15 cellular contexts compared by ENCODE assay signal in genomic region chr4:137623013-137623412, GRCh38.
DNase-seq lines count a peak whose midpoint lies in the region; ATAC-seq, FAIRE-seq and TF ChIP-seq lines count a peak whose summit lies in the region.
"Had no signal": no experiment of that assay in that cellular context is flagged by ENCODE, and none has a peak within 500 bp of the region (broad histone marks: within the 10 kb centered on the region; RNA-seq: fewer than 3 reads in every experiment).

No MANE protein-coding gene starts in this region.

- H3K27me3 ChIP-seq in GM23248 (replicated peaks; ENCODE audit: insufficient read depth), result no peaks in the 10 kb centered on the region
- no peaks in the 10 kb centered on the region for H3K27me3 ChIP-seq in neuron (ENCODE audit: insufficient read depth, low read length)
- no peaks in the 10 kb centered on the region for H3K27me3 ChIP-seq in effector memory CD4-positive, alpha-beta T cell (replicated peaks; ENCODE audit: control insufficient read depth, insufficient read depth, low read length, poor library complexity, severe bottlenecking)
- H3K27me3 ChIP-seq: neutrophil had no signal

- H3K27me3 Mint-ChIP-seq in WTC11 (ENCODE audit: low read depth), result no peaks in the 10 kb centered on the region

- 94 to 98% methylated on average over 2 of the region's 2 CpGs for WGBS in GM23248 (ENCODE audit: low coverage in 1 of 2, low lambda C conversion rate in 2 of 2, missing lambda C conversion rate in 2 of 2), 2 experiments

- DNase-seq in GM23248 (no peak), NCI-H1092 (lab: John Stamatoyannopoulos, UW) (peak; percentile 58), WTC11 (ENCODE audit: low spot score) (no peak), H54 (ENCODE audit: insufficient read length, low spot score) (no peak)
- DNase-seq in effector memory CD4-positive, alpha-beta T cell, result no peak
- DNase-seq: activated CD8-positive, alpha-beta memory T cell treated with anti-CD3 and anti-CD28 coated beads, Interleukin-2, amount 50 U/mL, for 48 hours; C1 segment of cervical spinal cord; erythroblast; NCI-H187; PC-9 had no signal

- H3K9me3 Mint-ChIP-seq in WTC11, result no peaks in the 10 kb centered on the region

- no peak overlapping the region for H3K9ac ChIP-seq in GM23248

- H3K79me2 ChIP-seq in GM23248 (ENCODE audit: insufficient read depth), result no peaks in the 10 kb centered on the region

- no peak overlapping the region for H3K27ac Mint-ChIP-seq in WTC11

- H3F3A ChIP-seq in GM23248 (ENCODE audit: insufficient read depth), result no peaks in the 10 kb centered on the region

- H3K4me1 ChIP-seq in GM23248 (ENCODE audit: insufficient read depth), result no peaks in the 10 kb centered on the region
- peaks cover 46% of the 10 kb centered on the region for H3K4me1 ChIP-seq in neuron (ENCODE audit: insufficient read depth, low read length)
- no peaks in the 10 kb centered on the region for H3K4me1 ChIP-seq in effector memory CD4-positive, alpha-beta T cell (ENCODE audit: control insufficient read depth, insufficient read depth, low read length, poor library complexity, severe bottlenecking)

- H3K4me2 ChIP-seq in GM23248 (ENCODE audit: unreplicated experiment), result no peak overlapping the region
- H3K4me2 ChIP-seq: PC-9 had no signal

- no peak overlapping the region for H3K27ac ChIP-seq in GM23248
- no peak overlapping the region for H3K27ac ChIP-seq in effector memory CD4-positive, alpha-beta T cell (ENCODE audit: insufficient read depth, low read length, poor library complexity, severe bottlenecking)
- H3K27ac ChIP-seq: neutrophil, PC-9 had no signal

- H3K4me3 ChIP-seq in GM23248 (no peak overlapping the region), neuron (ENCODE audit: low read length) (no peak overlapping the region)
- H3K4me3 ChIP-seq in effector memory CD4-positive, alpha-beta T cell (ENCODE audit: insufficient read depth, low read depth, low read length, poor library complexity, severe bottlenecking), result no peak overlapping the region
- H3K4me3 ChIP-seq: K562, PC-9 had no signal

- TF ChIP-seq POLR2A in H54 (IDR thresholded peaks at IDR 0.05; ENCODE audit: low read depth, low read length), result no peak

- H3K9me3 ChIP-seq in GM23248 (ENCODE audit: low read depth) (no peaks in the 10 kb centered on the region), neuron (ENCODE audit: low read length) (no peaks in the 10 kb centered on the region)
- H3K9me3 ChIP-seq in effector memory CD4-positive, alpha-beta T cell (ENCODE audit: control insufficient read depth, low read length), result no peaks in the 10 kb centered on the region
- H3K9me3 ChIP-seq: neutrophil had no signal

- no peaks in the 10 kb centered on the region for H4K20me1 ChIP-seq in GM23248 (ENCODE audit: insufficient read depth)

- no peak for TF ChIP-seq CTCF in WTC11 (IDR thresholded peaks at IDR 0.05)

- POLR2A ChIA-PET in WTC11 (lab: Charles Lee), result no interaction called here

- H3K36me3 ChIP-seq in GM23248 (ENCODE audit: low read depth), result no peaks in the 10 kb centered on the region
- H3K36me3 ChIP-seq in neuron (ENCODE audit: insufficient read depth, low read length), result no peaks in the 10 kb centered on the region
- no peaks in the 10 kb centered on the region for H3K36me3 ChIP-seq in effector memory CD4-positive, alpha-beta T cell (ENCODE audit: control insufficient read depth, insufficient read depth, low read length)
- H3K36me3 ChIP-seq: neutrophil had no signal

- H2AFZ ChIP-seq in GM23248 (peak overlapping the region; percentile 40; the same call in 1 of the 2 replicates), neuron (ENCODE audit: low read depth, low read length) (peak overlapping the region; percentile 63)
- H2AFZ ChIP-seq: PC-9 had no signal

- no peak for FAIRE-seq in H54 (lab: Jason Lieb, UNC)
- FAIRE-seq: K562 had no signal

- ATAC-seq in WTC11 (0 out of 2 replicates have a peak, but pooled peaks have one; percentile 36), HG03175 (IDR thresholded peaks at IDR 0.05; ENCODE audit: unreplicated experiment) (no peak)
- ATAC-seq: activated CD4-positive, CD25-positive, alpha-beta regulatory T cell treated with anti-CD3 and anti-CD28 coated beads, Interleukin-2, amount 50 U/mL, for 24 hours; K562 had no signal

- in situ Hi-C loops in GM23248 (cut with MboI), result no loop called here

- H3K9me2 ChIP-seq in GM23248 (ENCODE audit: insufficient read depth), result no peaks in the 10 kb centered on the region; the same call in 1 of the 2 replicates

- no peaks in the 10 kb centered on the region for H3K36me3 Mint-ChIP-seq in WTC11

- CTCF ChIA-PET in WTC11 (lab: Charles Lee), result no interaction called here

- no peak overlapping the region for H3K4me3 Mint-ChIP-seq in WTC11

- peaks cover 11% of the 10 kb centered on the region for H3K4me1 Mint-ChIP-seq in WTC11

TF ChIP-seq in WTC11, 78 proteins besides CTCF, POLR2A, EP300 and RAD21 (continues in another document):
- TF ChIP-seq ETV6 (CRISPR knock-in tag; IDR thresholded peaks at IDR 0.05) (no peak), AFF4 (CRISPR knock-in tag; IDR thresholded peaks at IDR 0.05; ENCODE audit: borderline replicate concordance) (no peak), ZSCAN18 (CRISPR knock-in tag; IDR thresholded peaks at IDR 0.05) (no peak), MAX (CRISPR knock-in tag; IDR thresholded peaks at IDR 0.05) (no peak), CBFB (CRISPR knock-in tag; IDR thresholded peaks at IDR 0.05; ENCODE audit: low read depth) (no peak), ZNF416 (CRISPR knock-in tag; IDR thresholded peaks at IDR 0.05) (no peak), ZNF423 (CRISPR knock-in tag; IDR thresholded peaks at IDR 0.05) (no peak), JAZF1 (CRISPR knock-in tag; IDR thresholded peaks at IDR 0.05) (no peak), E2F4 (CRISPR knock-in tag; IDR thresholded peaks at IDR 0.05; ENCODE audit: borderline replicate concordance, low read depth) (no peak), FOXP1 (CRISPR knock-in tag; IDR thresholded peaks at IDR 0.05; ENCODE audit: borderline replicate concordance) (no peak)
